ENCODE assay signal across 8 cellular contexts in genomic region chrX:112642349-112642748, GRCh38. TPM values are rescaled to one million over a fixed set of nuclear protein-coding genes. Genes with fewer than 3 reads are reported as not detected.
A peak's percentile ranks its signal among the peaks of the same experiment; 100 is the strongest.
DNase-seq lines count a peak whose midpoint lies in the region; ATAC-seq, FAIRE-seq and TF ChIP-seq lines count a peak whose summit lies in the region.

No MANE protein-coding gene starts in this region.

- H3K4me3 ChIP-seq in A549: no peak overlapping the region
- no peak overlapping the region for H3K4me3 ChIP-seq in HL-60 (replicated peaks; ENCODE audit: insufficient read depth, low read length)
- H3K4me3 ChIP-seq in ascending aorta: no peak overlapping the region

- H3K4me1 ChIP-seq in A549 (no peaks in the 10 kb centered on the region), ascending aorta (no peaks in the 10 kb centered on the region)

- POLR2A ChIA-PET in A549 (lab: Yijun Ruan, JAX) (no interaction called here), GM10248 (lab: Yijun Ruan, JAX) (no interaction called here)

- ATAC-seq in A549: peak; percentile 54 to 86; a peak in 3 of 6 replicates
- peak; percentile 69 for ATAC-seq in left ventricle myocardium superior
- no peak for ATAC-seq in HG03460 (IDR thresholded peaks at IDR 0.05; ENCODE audit: unreplicated experiment)

- DNase-seq in A549 (ENCODE audit: low read depth in 1 of 2, low spot score in 1 of 2) (peak; percentile 12 to 46), GM10248 (ENCODE audit: extremely low spot score) (peak; percentile 25), HL-60 (ENCODE audit: low read depth in 1 of 2, low spot score in 1 of 2) (peak in 1 of 2 experiments; percentile 25), NCI-H82 treated with DMSO at 0.1 percent for 48 hours (lab: John Stamatoyannopoulos, UW; ENCODE audit: unreplicated experiment) (peak; percentile 3), ascending aorta (ENCODE audit: low spot score in 2 of 2) (no peak), left ventricle myocardium superior (no peak), renal cortical epithelial cell (ENCODE audit: low read depth) (peak; percentile 46)

- no peaks in the 10 kb centered on the region for H3K9me3 ChIP-seq in A549
- H3K9me3 ChIP-seq in ascending aorta: no peaks in the 10 kb centered on the region

- peak; percentile 98 for FAIRE-seq in A549 (lab: Jason Lieb, UNC)

- TF ChIP-seq POLR2A in A549 (IDR thresholded peaks at IDR 0.05; ENCODE audit: low read length): no peak

- intact Hi-C loops in ascending aorta (cut with DNase I): no loop called here
- intact Hi-C loops in left ventricle myocardium superior (cut with micrococcal nuclease): no loop called here

- peak; percentile 50 to 65; a peak in 3 of 5 replicates for TF ChIP-seq RAD21 in A549 (conservative IDR thresholded peaks at IDR 0.05 in 1 of 2, IDR thresholded peaks at IDR 0.05 in 1 of 2)

- no peak for TF ChIP-seq EP300 in A549 (IDR thresholded peaks at IDR 0.05)

- peak; percentile 56 for TF ChIP-seq CTCF in A549 (IDR thresholded peaks at IDR 0.05)
- TF ChIP-seq CTCF in GM10248 (IDR thresholded peaks at IDR 0.05; ENCODE audit: control extremely low read depth, extremely low read depth, low read depth, missing control alignments): peak; percentile 56
- TF ChIP-seq CTCF in HL-60 (IDR thresholded peaks at IDR 0.05; ENCODE audit: insufficient read depth, low read length): peak; percentile 40
- TF ChIP-seq CTCF in ascending aorta (IDR thresholded peaks at IDR 0.05): peak; percentile 28 to 73 (median 66)

- H3K27ac ChIP-seq in A549: no peak overlapping the region
- H3K27ac ChIP-seq in HL-60 (replicated peaks): no peak overlapping the region
- H3K27ac ChIP-seq in ascending aorta: no peak overlapping the region

- 0% methylated on average over 3 of the region's 3 CpGs for WGBS in A549 (ENCODE audit: missing lambda C conversion rate)

- no peaks in the 10 kb centered on the region for H3K36me3 ChIP-seq in ascending aorta

- H3K27me3 ChIP-seq in HL-60 (ENCODE audit: insufficient read depth, poor library complexity, severe bottlenecking) (no peaks in the 10 kb centered on the region), ascending aorta (no peaks in the 10 kb centered on the region)

- no peak overlapping the region for H3K4me2 ChIP-seq in A549

- CTCF ChIA-PET in A549 (lab: Yijun Ruan, JAX): interaction anchor here (1.3 to 1.6 kb wide), 2 partner anchors 11 to 16 kb away, joined by 6 to 7 read pairs; no protein-coding TSS in a partner anchor
- CTCF ChIA-PET in GM10248 (lab: Yijun Ruan, JAX): interaction anchor here (1.0 to 2.3 kb wide), 3 partner anchors 13 to 773 kb away, joined by 5 to 9 read pairs (median 5); no protein-coding TSS in a partner anchor

TF ChIP-seq in A549, 52 proteins besides CTCF, POLR2A, EP300 and RAD21:
- peak; percentile 42; the same call in 2 of the 3 replicates for TF ChIP-seq SMC3 (IDR thresholded peaks at IDR 0.05)
- no peak for TF ChIP-seq REST (IDR thresholded peaks at IDR 0.05)

RNA-seq across cellular contexts. Expression of gene LHFPL1, which starts 37.4 kb away (rescaled TPM):
- polyA plus RNA-seq in A549 (2011; rRNA removed) (not detected in 2 replicates), A549 (2017; fragmentation: RNase III; extraction: RNeasy Plus Mini Kit Qiagen cat#74134 plus additional on column Dnase treatment) (not detected in 3 replicates)
- polyA plus RNA-seq in A549 (2012; cell fraction: cytosol; rRNA removed): not detected in 2 replicates
- polyA plus RNA-seq in A549 (2012; cell fraction: nucleus; rRNA removed): not detected in 2 replicates
- not detected in 2 replicates for polyA minus RNA-seq in A549 (2011; rRNA and poly(A)+ RNA removed)
- total RNA-seq in ascending aorta (not detected), left ventricle myocardium superior (0.20 TPM), renal cortical epithelial cell (not detected in 2 replicates)

Comparison
In these comparisons a context has a peak if more than half of its experiments do, and no peak if none do; other contexts are left out.
1. DNase-seq: peak in A549 (2 of 2), GM10248 (single experiment), NCI-H82 treated with DMSO at 0.1 percent for 48 hours (single experiment) and renal cortical epithelial cell (single experiment); none in ascending aorta (0 of 2) and left ventricle myocardium superior (single experiment).
2. Peak in every context shown above with its lines, with median percentiles within 50 percentile points of each other: CTCF ChIP-seq.